ENCODE assay signal across 1 cellular context in the genomic region with DNA sequence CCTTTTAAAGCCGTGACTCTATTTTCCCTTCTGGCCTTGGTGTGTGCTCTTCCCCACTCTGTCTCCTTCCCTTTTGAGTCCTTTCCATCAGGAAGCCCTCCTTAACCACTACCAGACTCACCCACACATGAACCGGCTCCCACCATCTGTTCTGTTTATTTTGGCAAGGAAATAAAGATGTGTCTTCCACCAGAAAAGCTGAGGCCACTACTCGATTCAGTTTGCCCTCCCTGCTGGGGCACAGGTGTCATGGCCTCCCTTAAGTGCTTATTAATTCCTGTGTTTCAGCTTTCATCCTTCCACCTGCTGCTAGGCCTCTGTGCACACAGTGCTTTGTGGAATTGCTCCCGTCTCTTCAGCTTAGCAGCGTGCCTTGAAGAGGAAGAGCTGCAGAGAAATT.
TF ChIP-seq lines count a peak whose summit lies in the region.

No MANE protein-coding gene starts in this region.

TF ChIP-seq in GM23338, 12 proteins besides CTCF, POLR2A, EP300 and RAD21 (continued from another document):
- TF ChIP-seq, protein P1, sequence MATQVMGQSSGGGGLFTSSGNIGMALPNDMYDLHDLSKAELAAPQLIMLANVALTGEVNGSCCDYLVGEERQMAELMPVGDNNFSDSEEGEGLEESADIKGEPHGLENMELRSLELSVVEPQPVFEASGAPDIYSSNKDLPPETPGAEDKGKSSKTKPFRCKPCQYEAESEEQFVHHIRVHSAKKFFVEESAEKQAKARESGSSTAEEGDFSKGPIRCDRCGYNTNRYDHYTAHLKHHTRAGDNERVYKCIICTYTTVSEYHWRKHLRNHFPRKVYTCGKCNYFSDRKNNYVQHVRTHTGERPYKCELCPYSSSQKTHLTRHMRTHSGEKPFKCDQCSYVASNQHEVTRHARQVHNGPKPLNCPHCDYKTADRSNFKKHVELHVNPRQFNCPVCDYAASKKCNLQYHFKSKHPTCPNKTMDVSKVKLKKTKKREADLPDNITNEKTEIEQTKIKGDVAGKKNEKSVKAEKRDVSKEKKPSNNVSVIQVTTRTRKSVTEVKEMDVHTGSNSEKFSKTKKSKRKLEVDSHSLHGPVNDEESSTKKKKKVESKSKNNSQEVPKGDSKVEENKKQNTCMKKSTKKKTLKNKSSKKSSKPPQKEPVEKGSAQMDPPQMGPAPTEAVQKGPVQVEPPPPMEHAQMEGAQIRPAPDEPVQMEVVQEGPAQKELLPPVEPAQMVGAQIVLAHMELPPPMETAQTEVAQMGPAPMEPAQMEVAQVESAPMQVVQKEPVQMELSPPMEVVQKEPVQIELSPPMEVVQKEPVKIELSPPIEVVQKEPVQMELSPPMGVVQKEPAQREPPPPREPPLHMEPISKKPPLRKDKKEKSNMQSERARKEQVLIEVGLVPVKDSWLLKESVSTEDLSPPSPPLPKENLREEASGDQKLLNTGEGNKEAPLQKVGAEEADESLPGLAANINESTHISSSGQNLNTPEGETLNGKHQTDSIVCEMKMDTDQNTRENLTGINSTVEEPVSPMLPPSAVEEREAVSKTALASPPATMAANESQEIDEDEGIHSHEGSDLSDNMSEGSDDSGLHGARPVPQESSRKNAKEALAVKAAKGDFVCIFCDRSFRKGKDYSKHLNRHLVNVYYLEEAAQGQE (IDR thresholded peaks at IDR 0.05; ENCODE audit: unreplicated experiment): no peak
- TF ChIP-seq EZH2 (IDR thresholded peaks at IDR 0.05; ENCODE audit: low read depth, unreplicated experiment) (no peak), EZH2phosphoT487 (IDR thresholded peaks at IDR 0.05; ENCODE audit: unreplicated experiment) (no peak)
- TF ChIP-seq, protein P2, sequence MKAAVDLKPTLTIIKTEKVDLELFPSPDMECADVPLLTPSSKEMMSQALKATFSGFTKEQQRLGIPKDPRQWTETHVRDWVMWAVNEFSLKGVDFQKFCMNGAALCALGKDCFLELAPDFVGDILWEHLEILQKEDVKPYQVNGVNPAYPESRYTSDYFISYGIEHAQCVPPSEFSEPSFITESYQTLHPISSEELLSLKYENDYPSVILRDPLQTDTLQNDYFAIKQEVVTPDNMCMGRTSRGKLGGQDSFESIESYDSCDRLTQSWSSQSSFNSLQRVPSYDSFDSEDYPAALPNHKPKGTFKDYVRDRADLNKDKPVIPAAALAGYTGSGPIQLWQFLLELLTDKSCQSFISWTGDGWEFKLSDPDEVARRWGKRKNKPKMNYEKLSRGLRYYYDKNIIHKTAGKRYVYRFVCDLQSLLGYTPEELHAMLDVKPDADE (IDR thresholded peaks at IDR 0.05): no peak
